Comparison of ENCODE assay signal across 17 cellular contexts in the genomic region with DNA sequence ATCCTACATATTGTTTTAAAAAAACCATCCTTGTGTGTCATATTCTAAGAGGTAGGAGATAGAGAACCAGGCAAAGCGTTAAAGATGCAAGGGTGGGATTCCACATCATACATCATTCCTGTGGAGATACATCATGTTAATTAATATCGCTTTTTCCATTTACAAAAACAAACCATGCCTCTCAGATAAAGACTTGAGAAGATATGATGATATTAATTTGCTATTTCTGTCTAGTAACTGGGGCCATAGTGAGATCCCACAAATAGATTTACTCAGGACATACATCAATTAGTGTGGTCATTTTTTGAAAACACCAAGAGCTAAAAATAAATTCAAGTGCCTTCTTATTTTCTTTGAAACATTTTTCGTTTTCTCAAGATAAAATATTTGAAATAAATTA.
DNase-seq lines count a peak whose midpoint lies in the region; ATAC-seq, FAIRE-seq and TF ChIP-seq lines count a peak whose summit lies in the region.
"Had no signal": no experiment of that assay in that cellular context is flagged by ENCODE, and none has a peak within 500 bp of the region (broad histone marks: within the 10 kb centered on the region; RNA-seq: fewer than 3 reads in every experiment).

No MANE protein-coding gene starts in this region.

- no peaks in the 10 kb centered on the region for H3K9me1 ChIP-seq in endothelial cell of umbilical vein (replicated peaks; ENCODE audit: control insufficient read depth, extremely low read depth, insufficient read depth, low read length)

- H3K36me3 ChIP-seq in SK-N-SH (replicated peaks in 1 of 2; ENCODE audit: control insufficient read depth in 1 of 2, insufficient read depth in 2 of 2, low read length in 1 of 2), result no peaks in the 10 kb centered on the region
- H3K36me3 ChIP-seq in SJCRH30, result no peaks in the 10 kb centered on the region
- no peaks in the 10 kb centered on the region for H3K36me3 ChIP-seq in endothelial cell of umbilical vein (ENCODE audit: control insufficient read depth in 2 of 2, extremely low read depth in 1 of 2, insufficient read depth in 2 of 2, low read length in 2 of 2)
- H3K36me3 ChIP-seq in smooth muscle cell (ENCODE audit: low read depth), result no peaks in the 10 kb centered on the region
- no peaks in the 10 kb centered on the region for H3K36me3 ChIP-seq in mucosa of descending colon (ENCODE audit: low read depth)
- H3K36me3 ChIP-seq: BLaER1 had no signal

- H3F3A ChIP-seq in SK-N-SH (replicated peaks; ENCODE audit: insufficient read depth), result peaks cover 48% of the 10 kb centered on the region
- peaks cover 7% of the 10 kb centered on the region for H3F3A ChIP-seq in smooth muscle cell (ENCODE audit: low read depth)

- POLR2A ChIA-PET in SK-N-SH (lab: Yijun Ruan, JAX) (no interaction called here), endothelial cell of umbilical vein (lab: Charles Lee) (no interaction called here)

- FAIRE-seq in endothelial cell of umbilical vein (lab: Jason Lieb, UNC), result no peak
- FAIRE-seq: GM12878, GM18507 had no signal

- ATAC-seq in SK-N-SH treated with all-trans-retinoic acid at 6 μM for 48 hours, result no peak
- ATAC-seq in HG03095 (IDR thresholded peaks at IDR 0.05; ENCODE audit: unreplicated experiment), result no peak
- ATAC-seq in mucosa of descending colon, result no peak
- ATAC-seq in HG03280 (IDR thresholded peaks at IDR 0.05; ENCODE audit: unreplicated experiment), result no peak
- ATAC-seq: GM12878, GM23338 had no signal

- dilution Hi-C loops in endothelial cell of umbilical vein (cut with MboI; ENCODE audit: extremely low pct_ligation_motif_present, low sequenced_read_pairs), result no loop called here

- no TSS peak for BruUV-seq in endothelial cell of umbilical vein (replicated peaks; lab: Mats Ljungman, UMichigan)

- 50% methylated on average over 3 of the region's 3 CpGs for WGBS in SK-N-SH (ENCODE audit: low lambda C conversion rate)
- 52% methylated on average over 3 of the region's 3 CpGs for WGBS in smooth muscle cell (ENCODE audit: low lambda C conversion rate)

- H3K27me3 ChIP-seq in SK-N-SH (ENCODE audit: insufficient read depth) (no peaks in the 10 kb centered on the region), SJCRH30 (no peaks in the 10 kb centered on the region), endothelial cell of umbilical vein (ENCODE audit: control insufficient read depth in 2 of 2, insufficient read depth in 2 of 2, low read length in 2 of 2) (no peaks in the 10 kb centered on the region), smooth muscle cell (ENCODE audit: low read depth) (no peaks in the 10 kb centered on the region)
- H3K27me3 ChIP-seq: BLaER1 had no signal

- intact Hi-C loops in endothelial cell of umbilical vein (cut with micrococcal nuclease) (no loop called here), mucosa of descending colon (cut with DNase I, micrococcal nuclease) (no loop called here)

- H4K20me1 ChIP-seq in SK-N-SH (ENCODE audit: insufficient read depth) (no peaks in the 10 kb centered on the region), endothelial cell of umbilical vein (replicated peaks; ENCODE audit: control insufficient read depth, extremely low read depth, insufficient read depth, low read length) (no peaks in the 10 kb centered on the region), smooth muscle cell (ENCODE audit: low read depth) (no peaks in the 10 kb centered on the region)
- H4K20me1 ChIP-seq: BLaER1 had no signal

- CTCF ChIA-PET in SK-N-SH (lab: Yijun Ruan, JAX) (interaction anchor here (1.1 kb wide), 1 partner anchor 11 kb away, joined by 3 read pairs; no protein-coding TSS in a partner anchor), endothelial cell of umbilical vein (lab: Charles Lee) (interaction anchor here (0.7 to 1.1 kb wide), 2 partner anchors 10 to 54 kb away, joined by 3 read pairs; no protein-coding TSS in a partner anchor)

- H3K27ac ChIP-seq in SK-N-SH (ENCODE audit: low read depth in 2 of 2, low read length in 1 of 2) (peak overlapping the region; percentile 75 to 99; a peak in 3 of 4 replicates), SJCRH30 (peak overlapping the region; percentile 57), endothelial cell of umbilical vein (ENCODE audit: insufficient read depth, low read depth, low read length) (no peak overlapping the region), smooth muscle cell (ENCODE audit: low read depth) (peak overlapping the region; percentile 75)
- H3K27ac ChIP-seq: 22Rv1, BLaER1 had no signal

- H3K4me3 ChIP-seq in SK-N-SH (ENCODE audit: low read depth in 2 of 2, low read length in 1 of 2), result no peak overlapping the region
- H3K4me3 ChIP-seq in SJCRH30, result no peak overlapping the region
- no peak overlapping the region for H3K4me3 ChIP-seq in endothelial cell of umbilical vein (replicated peaks in 1 of 3; ENCODE audit: insufficient read depth in 1 of 3, low read depth in 1 of 3, low read length in 3 of 3)
- no peak overlapping the region for H3K4me3 ChIP-seq in smooth muscle cell
- H3K4me3 ChIP-seq in mucosa of descending colon, result no peak overlapping the region
- H3K4me3 ChIP-seq: BLaER1, GM12878, GM23338 had no signal

- H3K9me3 ChIP-seq in SK-N-SH (no peaks in the 10 kb centered on the region), SJCRH30 (replicated peaks) (no peaks in the 10 kb centered on the region), endothelial cell of umbilical vein (replicated peaks; ENCODE audit: control insufficient read depth, insufficient read depth, low read length) (no peaks in the 10 kb centered on the region), smooth muscle cell (replicated peaks; ENCODE audit: low read depth) (no peaks in the 10 kb centered on the region), mucosa of descending colon (no peaks in the 10 kb centered on the region)
- H3K9me3 ChIP-seq: BLaER1 had no signal

- H3K9ac ChIP-seq in SK-N-SH (peak overlapping the region; percentile 74; the same call in 1 of the 2 replicates), endothelial cell of umbilical vein (replicated peaks; ENCODE audit: extremely low read depth, insufficient read depth, low read length) (no peak overlapping the region), smooth muscle cell (ENCODE audit: low read depth) (no peak overlapping the region)
- H3K9ac ChIP-seq: BLaER1 had no signal

- no peak for TF ChIP-seq POLR2A in endothelial cell of umbilical vein (IDR thresholded peaks at IDR 0.05; ENCODE audit: low read depth, low read length)

- TF ChIP-seq CTCF in SK-N-SH (IDR thresholded peaks at IDR 0.05) (no peak), endothelial cell of umbilical vein (IDR thresholded peaks at IDR 0.05; ENCODE audit: extremely low read depth in 1 of 2, insufficient read depth in 1 of 2, low read depth in 1 of 2, low read length in 2 of 2) (no peak), smooth muscle cell (IDR thresholded peaks at IDR 0.05; ENCODE audit: borderline replicate concordance, insufficient read depth, poor library complexity, severe bottlenecking) (no peak), mucosa of descending colon (IDR thresholded peaks at IDR 0.05) (no peak)

- no peak for TF ChIP-seq RAD21 in SK-N-SH (IDR thresholded peaks at IDR 0.05; ENCODE audit: low read length)

- H3K79me2 ChIP-seq in SK-N-SH (ENCODE audit: insufficient read depth) (no peaks in the 10 kb centered on the region), endothelial cell of umbilical vein (ENCODE audit: control insufficient read depth, insufficient read depth, low read length) (no peaks in the 10 kb centered on the region), smooth muscle cell (ENCODE audit: low read depth) (no peaks in the 10 kb centered on the region)

- H3K9me2 ChIP-seq in SK-N-SH, result no peaks in the 10 kb centered on the region

- H3K4me1 ChIP-seq in SK-N-SH (ENCODE audit: control insufficient read depth in 1 of 2, insufficient read depth in 2 of 2, low read depth in 1 of 2, low read length in 1 of 2) (peaks cover 3 to 23% of the 10 kb centered on the region in 2 experiments; a peak in 3 of 4 replicates), SJCRH30 (peaks cover 23% of the 10 kb centered on the region), endothelial cell of umbilical vein (ENCODE audit: control insufficient read depth, extremely low read depth, insufficient read depth, low read length) (peaks cover 39% of the 10 kb centered on the region), smooth muscle cell (ENCODE audit: low read depth) (peaks cover 8% of the 10 kb centered on the region), mucosa of descending colon (ENCODE audit: low read depth) (no peaks in the 10 kb centered on the region)
- H3K4me1 ChIP-seq: BLaER1 had no signal

- H2AFZ ChIP-seq in SK-N-SH (ENCODE audit: low read depth) (no peak overlapping the region), endothelial cell of umbilical vein (ENCODE audit: low read depth, low read length) (no peak overlapping the region), smooth muscle cell (ENCODE audit: low read depth) (peak overlapping the region; percentile 0)

- DNase-seq in SK-N-SH, result no peak
- DNase-seq in SJCRH30, result no peak
- DNase-seq in endothelial cell of umbilical vein (ENCODE audit: low read depth, low spot score), result peak; percentile 4
- DNase-seq in smooth muscle cell (lab: John Stamatoyannopoulos, UW; ENCODE audit: unreplicated experiment), result no peak
- no peak for DNase-seq in mucosa of descending colon
- DNase-seq: AML-193; CD4-positive, CD25-positive, alpha-beta regulatory T cell; DMS53; H9 had no signal

- peak overlapping the region; percentile 45; the same call in 1 of the 2 replicates for H3K4me2 ChIP-seq in SK-N-SH
- H3K4me2 ChIP-seq in endothelial cell of umbilical vein (ENCODE audit: insufficient read depth, low read length), result peak overlapping the region; percentile 62
- peak overlapping the region; percentile 27 for H3K4me2 ChIP-seq in smooth muscle cell
- H3K4me2 ChIP-seq: BLaER1, GM23338 had no signal

- TF ChIP-seq EP300 in SK-N-SH (IDR thresholded peaks at IDR 0.05; ENCODE audit: borderline replicate concordance in 1 of 2, low read depth in 1 of 2, low read length in 1 of 2), result no peak

TF ChIP-seq in SK-N-SH, 30 proteins besides CTCF, POLR2A, EP300 and RAD21 (continues in another document):
- TF ChIP-seq, protein P1, sequence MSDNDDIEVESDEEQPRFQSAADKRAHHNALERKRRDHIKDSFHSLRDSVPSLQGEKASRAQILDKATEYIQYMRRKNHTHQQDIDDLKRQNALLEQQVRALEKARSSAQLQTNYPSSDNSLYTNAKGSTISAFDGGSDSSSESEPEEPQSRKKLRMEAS (IDR thresholded peaks at IDR 0.05; ENCODE audit: low read depth), result no peak
- TF ChIP-seq ELF1 (IDR thresholded peaks at IDR 0.05), result no peak

TF ChIP-seq in SK-N-SH treated with all-trans-retinoic acid at 6 μM for 48 hours, 23 proteins besides CTCF, POLR2A, EP300 and RAD21:
- TF ChIP-seq CSDC2 (CRISPR knock-in tag; IDR thresholded peaks at IDR 0.05), result no peak
- TF ChIP-seq ISL1 (CRISPR knock-in tag; IDR thresholded peaks at IDR 0.05), result no peak
- no peak for TF ChIP-seq ZNF70 (CRISPR knock-in tag; IDR thresholded peaks at IDR 0.05)
- TF ChIP-seq ZC3H10 (CRISPR knock-in tag; IDR thresholded peaks at IDR 0.05), result no peak
- no peak for TF ChIP-seq TCF4 (CRISPR knock-in tag; IDR thresholded peaks at IDR 0.05; ENCODE audit: borderline replicate concordance)

TF ChIP-seq in endothelial cell of umbilical vein, 7 proteins besides CTCF, POLR2A, EP300 and RAD21 (continues in another document):
- no peak for TF ChIP-seq POLR2AphosphoS5 (IDR thresholded peaks at IDR 0.05; ENCODE audit: insufficient read depth, low read depth, low read length)
